In the genomic region with DNA sequence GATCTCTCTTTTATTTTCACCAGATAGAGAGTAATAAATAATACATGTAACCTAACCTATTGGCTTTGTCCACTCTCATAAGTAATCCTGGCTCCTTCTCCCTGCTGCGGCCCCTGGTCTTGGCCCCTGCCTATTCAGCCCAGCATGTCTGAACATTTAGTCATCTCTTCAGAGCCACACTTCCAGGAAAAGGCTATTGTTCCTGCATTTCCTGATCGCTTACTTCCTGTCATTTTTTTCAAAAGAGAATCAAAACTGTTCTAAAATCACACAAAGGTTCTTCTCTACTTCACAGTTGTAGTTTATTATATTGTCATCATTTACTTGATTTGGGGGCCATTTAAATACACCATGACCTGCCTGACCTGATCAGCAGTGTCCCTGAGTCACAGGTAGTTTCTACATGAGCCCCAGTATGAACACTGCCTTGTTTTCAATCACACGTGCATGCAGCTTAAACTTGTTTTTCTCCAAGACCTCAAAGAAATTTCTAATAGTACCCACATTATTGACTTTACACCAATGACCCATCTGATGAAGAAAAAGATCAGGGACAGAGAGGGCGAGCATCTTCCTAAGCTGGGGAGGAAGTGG, we compare ENCODE assay signal across 11 cellular contexts. TPM values are rescaled to one million over a fixed set of nuclear protein-coding genes. Genes with fewer than 3 reads are reported as not detected.
DNase-seq lines count a peak whose midpoint lies in the region; FAIRE-seq and TF ChIP-seq lines count a peak whose summit lies in the region.
"Had no signal": no experiment of that assay in that cellular context is flagged by ENCODE, and none has a peak within 500 bp of the region (broad histone marks: within the 10 kb centered on the region; RNA-seq: fewer than 3 reads in every experiment).

No MANE protein-coding gene starts in this region.

- peak overlapping the region; percentile 64 for H3K27ac ChIP-seq in astrocyte (ENCODE audit: low read depth, low read length)
- peak overlapping the region; percentile 54 for H3K27ac ChIP-seq in skeletal muscle tissue (ENCODE audit: low read depth, low read length)

- TF ChIP-seq CTCF in HFFc6 (IDR thresholded peaks at IDR 0.05) = no peak
- TF ChIP-seq CTCF in astrocyte (IDR thresholded peaks at IDR 0.05; ENCODE audit: insufficient read depth, low read depth, low read length) = no peak

- H3K4me1 Mint-ChIP-seq in HFFc6 (ENCODE audit: low read depth) (peaks cover 45% of the 10 kb centered on the region), astrocyte (ENCODE audit: low read depth, unreplicated experiment) (peaks cover 32% of the 10 kb centered on the region)

- H3K4me1 ChIP-seq in astrocyte (ENCODE audit: insufficient read depth, low read length) (peaks cover 32% of the 10 kb centered on the region), iPS-15b (ENCODE audit: control insufficient read depth, insufficient read depth, low read length) (no peaks in the 10 kb centered on the region), skeletal muscle tissue (ENCODE audit: control insufficient read depth in 3 of 3, insufficient read depth in 3 of 3, low read length in 3 of 3) (no peaks in the 10 kb centered on the region)

- H2AFZ ChIP-seq in astrocyte (ENCODE audit: low read depth, low read length) = no peak overlapping the region

- H3K4me3 Mint-ChIP-seq in HFFc6 (no peak overlapping the region), astrocyte (ENCODE audit: unreplicated experiment) (no peak overlapping the region)
- H3K4me3 Mint-ChIP-seq: activated naive CD4-positive, alpha-beta T cell treated with anti-CD3 and anti-CD28 coated beads, Interleukin-2, amount 10 ng/mL, durations not matched to agents 7 days and 5 days had no signal

- no peaks in the 10 kb centered on the region for H3K36me3 ChIP-seq in astrocyte (ENCODE audit: insufficient read depth, low read length)
- H3K36me3 ChIP-seq in iPS-15b (ENCODE audit: control insufficient read depth, insufficient read depth, low read length) = no peaks in the 10 kb centered on the region
- no peaks in the 10 kb centered on the region for H3K36me3 ChIP-seq in skeletal muscle tissue (ENCODE audit: control insufficient read depth in 3 of 3, insufficient read depth in 3 of 3, low read length in 3 of 3)

- H3K27ac Mint-ChIP-seq in HFFc6 (peak overlapping the region; percentile 39; the same call in 1 of the 2 replicates), astrocyte (ENCODE audit: unreplicated experiment) (peak overlapping the region; percentile 81)
- H3K27ac Mint-ChIP-seq: activated naive CD4-positive, alpha-beta T cell treated with anti-CD3 and anti-CD28 coated beads, Interleukin-2, amount 10 ng/mL, durations not matched to agents 7 days and 5 days had no signal

- H3K36me3 Mint-ChIP-seq in HFFc6 (ENCODE audit: low read depth) (no peaks in the 10 kb centered on the region), astrocyte (ENCODE audit: low read depth, unreplicated experiment) (no peaks in the 10 kb centered on the region)
- H3K36me3 Mint-ChIP-seq: activated naive CD4-positive, alpha-beta T cell treated with anti-CD3 and anti-CD28 coated beads, Interleukin-2, amount 10 ng/mL, durations not matched to agents 7 days and 5 days had no signal

- H3K79me2 ChIP-seq in astrocyte (ENCODE audit: insufficient read depth, low read length) = no peaks in the 10 kb centered on the region

- H3K9ac ChIP-seq in astrocyte (ENCODE audit: low read length) = peak overlapping the region; percentile 20
- peak overlapping the region; percentile 18 for H3K9ac ChIP-seq in iPS-15b (ENCODE audit: low read depth, low read length)
- no peak overlapping the region for H3K9ac ChIP-seq in skeletal muscle tissue (ENCODE audit: low read depth in 1 of 3, low read length in 3 of 3)

- no peaks in the 10 kb centered on the region for H4K20me1 ChIP-seq in astrocyte (ENCODE audit: insufficient read depth, low read length)

- peak; percentile 45 for FAIRE-seq in astrocyte (lab: Jason Lieb, UNC)

- no peaks in the 10 kb centered on the region for H3K9me3 Mint-ChIP-seq in HFFc6
- H3K9me3 Mint-ChIP-seq in astrocyte (ENCODE audit: unreplicated experiment) = peaks cover 2% of the 10 kb centered on the region
- H3K9me3 Mint-ChIP-seq: activated naive CD4-positive, alpha-beta T cell treated with anti-CD3 and anti-CD28 coated beads, Interleukin-2, amount 10 ng/mL, durations not matched to agents 7 days and 5 days had no signal

- H3K27me3 Mint-ChIP-seq in HFFc6 (ENCODE audit: insufficient read depth) = peaks cover 6% of the 10 kb centered on the region; the same call in 1 of the 2 replicates
- no peaks in the 10 kb centered on the region for H3K27me3 Mint-ChIP-seq in astrocyte (ENCODE audit: low read depth, unreplicated experiment)

- H3K4me2 ChIP-seq in astrocyte (ENCODE audit: low read length) = peak overlapping the region; percentile 21

- H3K9me3 ChIP-seq in astrocyte (ENCODE audit: insufficient read depth, low read depth, low read length) (no peaks in the 10 kb centered on the region), iPS-15b (ENCODE audit: control insufficient read depth, insufficient read depth, low read length) (no peaks in the 10 kb centered on the region), skeletal muscle tissue (ENCODE audit: control insufficient read depth in 3 of 3, low read length in 3 of 3) (no peaks in the 10 kb centered on the region)

- no peak for DNase-seq in HFFc6
- DNase-seq in astrocyte (ENCODE audit: low read depth) = peak; percentile 62
- no peak for DNase-seq in putamen (ENCODE audit: low spot score)
- no peak for DNase-seq in NCI-H510A (lab: John Stamatoyannopoulos, UW)
- no peak for DNase-seq in amniotic stem cell (lab: John Stamatoyannopoulos, UW)
- DNase-seq: activated CD8-positive, alpha-beta memory T cell treated with anti-CD3 and anti-CD28 coated beads for 24 hours; activated naive CD4-positive, alpha-beta T cell treated with anti-CD3 and anti-CD28 coated beads, Interleukin-2, amount 10 ng/mL, durations not matched to agents 7 days and 5 days; NCI-H187; stimulated activated CD8-positive, alpha-beta memory T cell treated with anti-CD3 and anti-CD28 coated beads, Interleukin-4, amount 100 ng/mL, for 48 hours had no signal

- no peaks in the 10 kb centered on the region for H3K27me3 ChIP-seq in astrocyte (ENCODE audit: insufficient read depth, low read length)
- no peaks in the 10 kb centered on the region for H3K27me3 ChIP-seq in iPS-15b (ENCODE audit: control insufficient read depth, insufficient read depth, low read length)
- no peaks in the 10 kb centered on the region for H3K27me3 ChIP-seq in skeletal muscle tissue (ENCODE audit: control insufficient read depth in 3 of 3, insufficient read depth in 3 of 3, low read length in 3 of 3)

- H3K4me3 ChIP-seq in astrocyte (ENCODE audit: insufficient read depth, low read depth, low read length) (no peak overlapping the region), iPS-15b (ENCODE audit: low read depth, low read length) (no peak overlapping the region), skeletal muscle tissue (ENCODE audit: low read length in 3 of 3) (no peak overlapping the region)

RNA-seq across cellular contexts. Expression of a gene that starts 47.4 kb away (rescaled TPM):
- total RNA-seq in HFFc6 (2021; fragmentation: NEBNext Ultra II Directional; extraction: Animal tissue kit (Norgen Biotek cat#: 25700)) = not detected
- total RNA-seq in astrocyte (2.5 TPM in 2 replicates), skeletal muscle tissue (49.1 TPM)

Comparison
In these comparisons a context has a peak if more than half of its experiments do, and no peak if none do; other contexts are left out.
1. H3K9ac ChIP-seq: peak in astrocyte (single experiment) and iPS-15b (single experiment); none in skeletal muscle tissue (0 of 3).
2. RNA of a gene that starts 47.4 kb away (total RNA-seq): 49.1 TPM in skeletal muscle tissue (single experiment); 2.5 TPM in astrocyte and not detected in HFFc6; every median in the first group is over 10 times any median in the second.